In genomic region chr9:137606734-137607138, GRCh38 we compare ENCODE assay signal across 8 cellular contexts. TPM values are rescaled to one million over a fixed set of nuclear protein-coding genes. Genes with fewer than 3 reads are reported as not detected.
A peak's percentile ranks its signal among the peaks of the same experiment; 100 is the strongest.
DNase-seq lines count a peak whose midpoint lies in the region; ATAC-seq, FAIRE-seq and TF ChIP-seq lines count a peak whose summit lies in the region.

No MANE protein-coding gene starts in this region.

- peaks cover 4% of the 10 kb centered on the region; the same call in 1 of the 2 replicates for H3K23me2 ChIP-seq in H1 (ENCODE audit: low read depth, low read length)

- no peak overlapping the region for H2BK15ac ChIP-seq in H1 (ENCODE audit: low read length)

- H3K27me3 ChIP-seq in AG04450 (ENCODE audit: control insufficient read depth, insufficient read depth, low read length): peaks cover 4% of the 10 kb centered on the region
- no peaks in the 10 kb centered on the region for H3K27me3 ChIP-seq in Karpas-422 (ENCODE audit: low read length)
- H3K27me3 ChIP-seq in H1 (replicated peaks in 1 of 4; ENCODE audit: control insufficient read depth in 3 of 4, extremely low read depth in 1 of 4, insufficient read depth in 3 of 4, low read length in 3 of 4): peaks cover 0 to 9% (median 2%) of the 10 kb centered on the region in 4 experiments; a peak in 2 of 7 replicates

- H3K79me2 ChIP-seq in Karpas-422 (ENCODE audit: low read length) (peaks cover 20% of the 10 kb centered on the region), H1 (ENCODE audit: control insufficient read depth in 1 of 2, insufficient read depth in 2 of 2, low read length in 2 of 2) (peaks cover 0 to 7% of the 10 kb centered on the region in 2 experiments; a peak in 1 of 4 replicates)

- no peak for TF ChIP-seq EP300 in H1 (IDR thresholded peaks at IDR 0.05; ENCODE audit: borderline replicate concordance in 1 of 2, low read depth in 2 of 2, low read length in 2 of 2)

- no peak overlapping the region for H4K5ac ChIP-seq in H1 (ENCODE audit: insufficient read length, low read depth, low read length)

- no peak overlapping the region for H3K14ac ChIP-seq in H1 (ENCODE audit: insufficient read length)

- no peak overlapping the region for H4K91ac ChIP-seq in H1 (replicated peaks; ENCODE audit: insufficient read length, low read length)

- no peak overlapping the region for H2BK5ac ChIP-seq in H1 (ENCODE audit: low read depth, low read length)

- no peaks in the 10 kb centered on the region for H3K9me3 Mint-ChIP-seq in naive thymus-derived CD8-positive, alpha-beta T cell

- no peaks in the 10 kb centered on the region; the same call in 1 of the 2 replicates for H3K9me3 ChIP-seq in AG04450 (ENCODE audit: control insufficient read depth, insufficient read depth, low read length)
- no peaks in the 10 kb centered on the region for H3K9me3 ChIP-seq in Karpas-422 (ENCODE audit: low read length)
- H3K9me3 ChIP-seq in H1 (ENCODE audit: insufficient read depth in 2 of 2, low read depth in 1 of 2, low read length in 1 of 2): no peaks in the 10 kb centered on the region

- TF ChIP-seq CTCF in AG04450 (IDR thresholded peaks at IDR 0.05; ENCODE audit: low read depth, low read length) (no peak), H1 (IDR thresholded peaks at IDR 0.05; ENCODE audit: control extremely low read depth in 1 of 3, insufficient read depth in 1 of 3, low read depth in 1 of 3, low read length in 3 of 3) (no peak)

- H2BK20ac ChIP-seq in H1 (ENCODE audit: low read length): no peak overlapping the region

- ATAC-seq in naive thymus-derived CD8-positive, alpha-beta T cell: no peak
- ATAC-seq in HG03521 (IDR thresholded peaks at IDR 0.05; ENCODE audit: unreplicated experiment): no peak
- ATAC-seq in HG02759 (IDR thresholded peaks at IDR 0.05; ENCODE audit: unreplicated experiment): no peak

- no peak overlapping the region for H2BK120ac ChIP-seq in H1 (replicated peaks; ENCODE audit: low read depth, low read length)

- no peak overlapping the region for H2AFZ ChIP-seq in Karpas-422 (ENCODE audit: low read length)
- no peak overlapping the region for H2AFZ ChIP-seq in H1 (ENCODE audit: low read length)

- H3K36me3 Mint-ChIP-seq in naive thymus-derived CD8-positive, alpha-beta T cell: no peaks in the 10 kb centered on the region

- POLR2A ChIA-PET in AG04450 (lab: Yijun Ruan, JAX): no interaction called here
- POLR2A ChIA-PET in H1 (lab: Charles Lee; ENCODE audit: partially characterized antibody): interaction anchor here (1.1 to 3.9 kb wide), 4 partner anchors 11 to 54 kb away, joined by 3 to 25 read pairs (median 4); partner anchors contain the start of gene EHMT1
- POLR2A ChIA-PET in naive thymus-derived CD8-positive, alpha-beta T cell (lab: Charles Lee): interaction anchor here (0.6 to 1.8 kb wide), 5 partner anchors 12 to 28 kb away, joined by 3 to 15 read pairs (median 4); partner anchors contain the start of genes DPH7, EHMT1 and ZMYND19

- no peaks in the 10 kb centered on the region for H3K79me1 ChIP-seq in H1 (ENCODE audit: low read depth, low read length)

- H3K56ac ChIP-seq in H1 (replicated peaks; ENCODE audit: insufficient read length, low read depth, low read length): no peak overlapping the region

- no peak for DNase-seq in AG04450 (ENCODE audit: low read depth, low spot score)
- no peak for DNase-seq in Karpas-422
- DNase-seq in H1 (ENCODE audit: low read depth in 1 of 2, low spot score in 2 of 2): no peak
- peak in 1 of 10 donors; percentile 62 for DNase-seq in naive thymus-derived CD8-positive, alpha-beta T cell
- DNase-seq in iPS-NIHi7 (ENCODE audit: extremely low spot score): no peak
- DNase-seq in NCI-H446 (lab: John Stamatoyannopoulos, UW): no peak

- no peaks in the 10 kb centered on the region for H3K9me2 ChIP-seq in Karpas-422 (replicated peaks; ENCODE audit: insufficient read depth, low read length)

- no peak overlapping the region for H3K23ac ChIP-seq in H1 (ENCODE audit: insufficient read length)

- H4K20me1 ChIP-seq in Karpas-422 (ENCODE audit: insufficient read depth, low read depth, low read length) (peaks cover 11% of the 10 kb centered on the region; the same call in 1 of the 2 replicates), H1 (replicated peaks in 1 of 2; ENCODE audit: control insufficient read depth in 1 of 2, insufficient read depth in 2 of 2, low read length in 2 of 2) (peaks cover 9 to 19% of the 10 kb centered on the region in 2 experiments)

- H3K4me1 ChIP-seq in Karpas-422 (ENCODE audit: low read length) (peaks cover 30% of the 10 kb centered on the region), H1 (replicated peaks in 1 of 4; ENCODE audit: control insufficient read depth in 3 of 4, insufficient read depth in 4 of 4, low read length in 3 of 4) (peaks cover 0 to 19% (median 10%) of the 10 kb centered on the region in 4 experiments; a peak in 6 of 7 replicates)

- H3K4me3 ChIP-seq in AG04450 (ENCODE audit: low read depth, low read length): peak overlapping the region; percentile 71
- peak overlapping the region; percentile 84 for H3K4me3 ChIP-seq in Karpas-422 (ENCODE audit: low read length)
- H3K4me3 ChIP-seq in H1 (ENCODE audit: extremely low read depth in 1 of 4, insufficient read depth in 2 of 4, low read depth in 3 of 4, low read length in 4 of 4): peak overlapping the region in 3 of 4 experiments; percentile 74 to 85 (median 84); a peak in 6 of 8 replicates

- peak overlapping the region in 4 of 10 donors; percentile 34 to 86 (median 54) for H3K27ac Mint-ChIP-seq in naive thymus-derived CD8-positive, alpha-beta T cell

- CTCF ChIA-PET in AG04450 (lab: Charles Lee) (no interaction called here), H1 (lab: Charles Lee; ENCODE audit: partially characterized antibody) (interaction anchor here (0.7 to 3.5 kb wide), 4 partner anchors 10 to 28 kb away, joined by 3 to 20 read pairs (median 5); no protein-coding TSS in a partner anchor)

- H3K36me3 ChIP-seq in Karpas-422 (ENCODE audit: insufficient read depth, low read length): no peaks in the 10 kb centered on the region
- no peaks in the 10 kb centered on the region for H3K36me3 ChIP-seq in H1 (ENCODE audit: control insufficient read depth in 2 of 4, insufficient read depth in 4 of 4, low read length in 3 of 4)

- peaks cover 11 to 42% (median 34%) of the 10 kb centered on the region in 4 donors for H3K4me1 Mint-ChIP-seq in naive thymus-derived CD8-positive, alpha-beta T cell

- TF ChIP-seq POLR2A in H1 (IDR thresholded peaks at IDR 0.05; ENCODE audit: control extremely low read depth in 1 of 2, low read depth in 2 of 2, low read length in 2 of 2): no peak

- H3K9ac ChIP-seq in Karpas-422 (ENCODE audit: low read length): peak overlapping the region; percentile 90
- H3K9ac ChIP-seq in H1 (replicated peaks in 1 of 4; ENCODE audit: extremely low read depth in 1 of 4, low read depth in 3 of 4, low read length in 3 of 4): no peak overlapping the region

- no peak for FAIRE-seq in H1 (lab: Jason Lieb, UNC)

- peak overlapping the region; percentile 53 for H4K8ac ChIP-seq in H1 (ENCODE audit: extremely low read depth, insufficient read depth, low read length)

- H3K4ac ChIP-seq in H1 (replicated peaks; ENCODE audit: insufficient read length, low read depth, low read length): no peak overlapping the region

- no peak overlapping the region; the same call in 1 of the 2 replicates for H3K18ac ChIP-seq in H1 (ENCODE audit: extremely low read depth, low read length)

- no peak overlapping the region for H3K27ac ChIP-seq in AG04450 (ENCODE audit: low read depth, low read length)
- no peak overlapping the region for H3K27ac ChIP-seq in Karpas-422 (ENCODE audit: low read length)
- no peak overlapping the region for H3K27ac ChIP-seq in H1 (ENCODE audit: low read depth, low read length)

- H3K4me2 ChIP-seq in Karpas-422 (ENCODE audit: low read depth, low read length, poor library complexity, severe bottlenecking): peak overlapping the region; percentile 84
- H3K4me2 ChIP-seq in H1 (ENCODE audit: insufficient read depth in 1 of 2, low read depth in 2 of 2, low read length in 2 of 2): peak overlapping the region; percentile 42 to 78

- H2AK5ac ChIP-seq in H1 (ENCODE audit: low read depth, low read length): no peak overlapping the region

- H2BK12ac ChIP-seq in H1 (ENCODE audit: low read depth, low read length): no peak overlapping the region

- WGBS in H1 (ENCODE audit: extremely low coverage in 1 of 2, insufficient coverage in 1 of 2, insufficient read length in 1 of 2, insufficient replicate concordance in 2 of 2, low coverage in 1 of 2, low lambda C conversion rate in 2 of 2, missing lambda C conversion rate in 1 of 2), 2 experiments: 84% methylated on average over 12 of the region's 13 CpGs; no CpG with 5 or more reads in 1 of the 2 experiments

- peak overlapping the region; percentile 70 to 90 (median 81) for H3K4me3 Mint-ChIP-seq in naive thymus-derived CD8-positive, alpha-beta T cell

- no peak for TF ChIP-seq RAD21 in H1 (IDR thresholded peaks at IDR 0.05 in 1 of 2, conservative IDR thresholded peaks at IDR 0.05 in 1 of 2; ENCODE audit: low read depth in 2 of 2, low read length in 2 of 2)

- no peaks in the 10 kb centered on the region for H3K27me3 Mint-ChIP-seq in naive thymus-derived CD8-positive, alpha-beta T cell

RNA-seq across cellular contexts. Expression of gene ARRDC1, which starts 1.2 kb away (rescaled TPM):
- polyA plus RNA-seq in AG04450 (2011; rRNA removed) (12.1 and 14.5 TPM in 2 replicates), H1 (2011; rRNA removed) (58.4 and 94.0 TPM in 2 replicates)
- 12.2 and 21.0 TPM in 2 replicates for polyA minus RNA-seq in AG04450 (2011; rRNA and poly(A)+ RNA removed)
- 36.0 and 47.7 TPM in 2 replicates for total RNA-seq in Karpas-422 (2014; rRNA removed; shearing (Covaris generic); ENCODE audit: low replicate concordance)
- total RNA-seq in H1 (2021; fragmentation: NEBNext Ultra II Directional; extraction: Animal tissue kit (Norgen Biotek cat#: 25700)): 22.0 and 22.2 TPM in 2 replicates
- polyA plus RNA-seq in H1 (2011; cell fraction: cytosol; rRNA removed): 60.3 TPM
- 273 TPM for polyA plus RNA-seq in H1 (2011; cell fraction: nucleus; rRNA removed)
- 16.4 to 31.5 TPM (median 28.7 TPM) in 4 replicates for polyA plus RNA-seq in H1 (2012, experiment 1 of 2)
- 25.8 TPM for polyA plus RNA-seq in H1 (2012, experiment 2 of 2)
- 31.8 TPM for polyA plus RNA-seq in H1 (2013, experiment 1 of 2)
- 28.5 TPM for polyA plus RNA-seq in H1 (2013, experiment 2 of 2)
- polyA minus RNA-seq in H1 (2011; rRNA and poly(A)+ RNA removed): 21.5 and 31.7 TPM in 2 replicates
- polyA minus RNA-seq in H1 (2011; cell fraction: cytosol; rRNA and poly(A)+ RNA removed): 22.1 TPM
- 53.6 TPM for polyA minus RNA-seq in H1 (2011; cell fraction: nucleus; rRNA and poly(A)+ RNA removed)
- total RNA-seq in naive thymus-derived CD8-positive, alpha-beta T cell: 10 to 100 TPM; 83.2 to 86.8 TPM
- 10 to 100 TPM; 27.2 to 42.4 (median 32.9) TPM for polyA plus RNA-seq in naive thymus-derived CD8-positive, alpha-beta T cell

RNA-seq across cellular contexts. Expression of gene EHMT1, which starts 12.1 kb away (rescaled TPM):
- polyA plus RNA-seq in AG04450 (2011; rRNA removed) (26.1 and 29.0 TPM in 2 replicates), H1 (2011; rRNA removed) (95.7 and 143 TPM in 2 replicates)
- 53.6 and 69.1 TPM in 2 replicates for polyA minus RNA-seq in AG04450 (2011; rRNA and poly(A)+ RNA removed)
- total RNA-seq in Karpas-422 (2014; rRNA removed; shearing (Covaris generic); ENCODE audit: low replicate concordance): 35.9 and 64.6 TPM in 2 replicates
- total RNA-seq in H1 (2021; fragmentation: NEBNext Ultra II Directional; extraction: Animal tissue kit (Norgen Biotek cat#: 25700)): 163 and 171 TPM in 2 replicates
- polyA plus RNA-seq in H1 (2011; cell fraction: cytosol; rRNA removed): 96.0 TPM
- polyA plus RNA-seq in H1 (2011; cell fraction: nucleus; rRNA removed): 204 TPM
- polyA plus RNA-seq in H1 (2012, experiment 1 of 2): 66.4 to 99.9 TPM (median 90.6 TPM) in 4 replicates
- 56.9 TPM for polyA plus RNA-seq in H1 (2012, experiment 2 of 2)
- polyA plus RNA-seq in H1 (2013, experiment 1 of 2): 68.1 TPM
- polyA plus RNA-seq in H1 (2013, experiment 2 of 2): 62.4 TPM
- polyA minus RNA-seq in H1 (2011; rRNA and poly(A)+ RNA removed): 101 and 107 TPM in 2 replicates
- polyA minus RNA-seq in H1 (2011; cell fraction: cytosol; rRNA and poly(A)+ RNA removed): 93.4 TPM
- polyA minus RNA-seq in H1 (2011; cell fraction: nucleus; rRNA and poly(A)+ RNA removed): 95.4 TPM
- total RNA-seq in naive thymus-derived CD8-positive, alpha-beta T cell: 100 to 1,000 TPM; 111 to 113 TPM
- polyA plus RNA-seq in naive thymus-derived CD8-positive, alpha-beta T cell: 10 to 100 TPM; 20.9 to 34.4 (median 23.0) TPM

RNA-seq across cellular contexts. Expression of gene ZMYND19, which starts 16.4 kb away (rescaled TPM):
- polyA plus RNA-seq in AG04450 (2011; rRNA removed) (11.4 and 11.6 TPM in 2 replicates), H1 (2011; rRNA removed) (42.4 and 54.0 TPM in 2 replicates)
- polyA minus RNA-seq in AG04450 (2011; rRNA and poly(A)+ RNA removed): 6.5 and 10.5 TPM in 2 replicates
- 18.8 and 34.4 TPM in 2 replicates for total RNA-seq in Karpas-422 (2014; rRNA removed; shearing (Covaris generic); ENCODE audit: low replicate concordance)
- 58.5 and 58.7 TPM in 2 replicates for total RNA-seq in H1 (2021; fragmentation: NEBNext Ultra II Directional; extraction: Animal tissue kit (Norgen Biotek cat#: 25700))
- 52.3 TPM for polyA plus RNA-seq in H1 (2011; cell fraction: cytosol; rRNA removed)
- polyA plus RNA-seq in H1 (2011; cell fraction: nucleus; rRNA removed): 115 TPM
- polyA plus RNA-seq in H1 (2012, experiment 1 of 2): 39.3 to 52.7 TPM (median 47.8 TPM) in 4 replicates
- 48.7 TPM for polyA plus RNA-seq in H1 (2012, experiment 2 of 2)
- 33.0 TPM for polyA plus RNA-seq in H1 (2013, experiment 1 of 2)
- 34.1 TPM for polyA plus RNA-seq in H1 (2013, experiment 2 of 2)
- polyA minus RNA-seq in H1 (2011; rRNA and poly(A)+ RNA removed): 21.5 and 21.8 TPM in 2 replicates
- 23.3 TPM for polyA minus RNA-seq in H1 (2011; cell fraction: cytosol; rRNA and poly(A)+ RNA removed)
- polyA minus RNA-seq in H1 (2011; cell fraction: nucleus; rRNA and poly(A)+ RNA removed): 31.8 TPM
- 10 to 100 TPM; 25.5 to 27.5 TPM for total RNA-seq in naive thymus-derived CD8-positive, alpha-beta T cell
- polyA plus RNA-seq in naive thymus-derived CD8-positive, alpha-beta T cell: 10 to 100 TPM in 1 of 3 donors, 1 to 10 TPM in 2; 5.5 to 15.7 (median 7.7) TPM

RNA-seq across cellular contexts. Expression of gene DPH7, which starts 28.0 kb away (rescaled TPM):
- polyA plus RNA-seq in AG04450 (2011; rRNA removed) (19.5 and 21.9 TPM in 2 replicates), H1 (2011; rRNA removed) (45.5 and 50.5 TPM in 2 replicates)
- 14.7 and 19.8 TPM in 2 replicates for polyA minus RNA-seq in AG04450 (2011; rRNA and poly(A)+ RNA removed)
- 27.5 and 44.3 TPM in 2 replicates for total RNA-seq in Karpas-422 (2014; rRNA removed; shearing (Covaris generic); ENCODE audit: low replicate concordance)
- 44.6 and 45.7 TPM in 2 replicates for total RNA-seq in H1 (2021; fragmentation: NEBNext Ultra II Directional; extraction: Animal tissue kit (Norgen Biotek cat#: 25700))
- polyA plus RNA-seq in H1 (2011; cell fraction: cytosol; rRNA removed): 57.0 TPM
- 130 TPM for polyA plus RNA-seq in H1 (2011; cell fraction: nucleus; rRNA removed)
- 36.7 to 45.7 TPM (median 45.2 TPM) in 4 replicates for polyA plus RNA-seq in H1 (2012, experiment 1 of 2)
- polyA plus RNA-seq in H1 (2012, experiment 2 of 2): 42.0 TPM
- 37.2 TPM for polyA plus RNA-seq in H1 (2013, experiment 1 of 2)
- polyA plus RNA-seq in H1 (2013, experiment 2 of 2): 32.9 TPM
- 33.4 and 36.2 TPM in 2 replicates for polyA minus RNA-seq in H1 (2011; rRNA and poly(A)+ RNA removed)
- polyA minus RNA-seq in H1 (2011; cell fraction: cytosol; rRNA and poly(A)+ RNA removed): 20.0 TPM
- 42.4 TPM for polyA minus RNA-seq in H1 (2011; cell fraction: nucleus; rRNA and poly(A)+ RNA removed)
- 10 to 100 TPM; 76.9 to 80.7 TPM for total RNA-seq in naive thymus-derived CD8-positive, alpha-beta T cell
- 10 to 100 TPM; 26.2 to 32.8 (median 29.8) TPM for polyA plus RNA-seq in naive thymus-derived CD8-positive, alpha-beta T cell

RNA-seq across cellular contexts. Expression of gene MRPL41, which starts 55.1 kb away (rescaled TPM):
- 12.3 and 15.6 TPM in 2 replicates for polyA plus RNA-seq in AG04450 (2011; rRNA removed)
- 2.8 and 4.4 TPM in 2 replicates for polyA minus RNA-seq in AG04450 (2011; rRNA and poly(A)+ RNA removed)
- 46.9 and 115 TPM in 2 replicates for total RNA-seq in Karpas-422 (2014; rRNA removed; shearing (Covaris generic); ENCODE audit: low replicate concordance)
- total RNA-seq in H1 (2021; fragmentation: NEBNext Ultra II Directional; extraction: Animal tissue kit (Norgen Biotek cat#: 25700)): 47.2 and 49.4 TPM in 2 replicates
- polyA plus RNA-seq in H1 (2011; rRNA removed): 58.1 and 79.3 TPM in 2 replicates
- polyA plus RNA-seq in H1 (2011; cell fraction: cytosol; rRNA removed): 54.3 TPM
- 39.5 TPM for polyA plus RNA-seq in H1 (2011; cell fraction: nucleus; rRNA removed)
- polyA plus RNA-seq in H1 (2012, experiment 1 of 2): 30.4 to 55.6 TPM (median 46.9 TPM) in 4 replicates
- polyA plus RNA-seq in H1 (2012, experiment 2 of 2): 38.3 TPM
- polyA plus RNA-seq in H1 (2013, experiment 1 of 2): 43.5 TPM
- 42.5 TPM for polyA plus RNA-seq in H1 (2013, experiment 2 of 2)
- 2.4 and 2.7 TPM in 2 replicates for polyA minus RNA-seq in H1 (2011; rRNA and poly(A)+ RNA removed)
- polyA minus RNA-seq in H1 (2011; cell fraction: cytosol; rRNA and poly(A)+ RNA removed): 15.5 TPM
- polyA minus RNA-seq in H1 (2011; cell fraction: nucleus; rRNA and poly(A)+ RNA removed): 10.0 TPM
- 100 to 1,000 TPM in 1 of 2 experiments, 10 to 100 TPM in 1; 93.5 to 104 TPM for total RNA-seq in naive thymus-derived CD8-positive, alpha-beta T cell
- polyA plus RNA-seq in naive thymus-derived CD8-positive, alpha-beta T cell: 10 to 100 TPM; 36.7 to 46.5 (median 43.0) TPM
